24 cellular contexts compared by ENCODE assay signal in genomic region chr20:39630215-39630614, GRCh38.
A peak's percentile ranks its signal among the peaks of the same experiment; 100 is the strongest.
DNase-seq lines count a peak whose midpoint lies in the region; TF ChIP-seq lines count a peak whose summit lies in the region.
"Had no signal": no experiment of that assay in that cellular context is flagged by ENCODE, and none has a peak within 500 bp of the region (broad histone marks: within the 10 kb centered on the region; RNA-seq: fewer than 3 reads in every experiment).

No MANE protein-coding gene starts in this region.

- no peak overlapping the region for H2BK120ac ChIP-seq in mesendoderm (ENCODE audit: low read depth, low read length)

- DNase-seq in DMS 273 treated with DMSO at 0.1 percent for 48 hours (lab: John Stamatoyannopoulos, UW) (peak; percentile 63), NCI-H1417 treated with DMSO at 0.1 percent for 48 hours (lab: John Stamatoyannopoulos, UW) (peak; percentile 58), RPMI7951 (ENCODE audit: low read depth) (peak; percentile 78), fibroblast of villous mesenchyme (ENCODE audit: low read depth) (peak; percentile 4), NAMALWA (ENCODE audit: low spot score) (no peak), mesendoderm (no peak), HEK293T (ENCODE audit: extremely low spot score) (no peak)
- DNase-seq: activated CD4-positive, alpha-beta T cell treated with anti-CD3 and anti-CD28 coated beads for 36 hours; activated CD8-positive, alpha-beta memory T cell treated with anti-CD3 and anti-CD28 coated beads, Interleukin-2, amount 50 U/mL, for 48 hours; activated CD8-positive, alpha-beta T cell treated with anti-CD3 and anti-CD28 coated beads for 36 hours; activated naive CD4-positive, alpha-beta T cell treated with Interleukin-2 at 50 U/mL for 16 hours; C1 segment of cervical spinal cord; central memory CD4-positive, alpha-beta T cell; DMS79 treated with DMSO at 0.1 percent for 48 hours; effector memory CD8-positive, alpha-beta T cell; GDM1; kidney glomerular epithelial cell; NCI-H1048; NCI-H1930; NCI-H345; NK-92 treated with Interleukin-12 subunit alpha and Interleukin-12 subunit beta, amount 100 ng/mL, for 24 hours; stimulated activated CD4-positive, alpha-beta T cell treated with anti-CD3 and anti-CD28 coated beads, Interleukin-4, amount 100 ng/mL, for 1 hour; stomach had no signal

- no peak overlapping the region for H2AK5ac ChIP-seq in mesendoderm (ENCODE audit: low read length)

- H3K27me3 ChIP-seq in mesendoderm (ENCODE audit: insufficient read depth, low read length, poor library complexity): no peaks in the 10 kb centered on the region

- no peak overlapping the region for H3K23ac ChIP-seq in mesendoderm (ENCODE audit: low read length)

- H4K8ac ChIP-seq in mesendoderm (ENCODE audit: low read depth, low read length): no peak overlapping the region

- no peak overlapping the region for H3K4me2 ChIP-seq in mesendoderm (ENCODE audit: low read length)

- H3K56ac ChIP-seq in mesendoderm (ENCODE audit: low read length): no peak overlapping the region

- H3K4me3 ChIP-seq in fibroblast of villous mesenchyme (ENCODE audit: low read depth, low read length): no peak overlapping the region
- H3K4me3 ChIP-seq in mesendoderm (ENCODE audit: low read length): no peak overlapping the region
- H3K4me3 ChIP-seq: lung, stomach had no signal

- no peaks in the 10 kb centered on the region for H3K79me2 ChIP-seq in mesendoderm (ENCODE audit: control insufficient read depth, insufficient read depth, low read length)

- CTCF ChIA-PET in HEK293T (lab: Yijun Ruan, JAX): no interaction called here

- no peak overlapping the region for H3K27ac ChIP-seq in mesendoderm (ENCODE audit: low read depth, low read length)
- H3K27ac ChIP-seq: stomach had no signal

- H3K4me1 ChIP-seq in mesendoderm (ENCODE audit: control insufficient read depth, low read depth, low read length): no peaks in the 10 kb centered on the region
- H3K4me1 ChIP-seq: stomach had no signal

- no peak overlapping the region for H4K5ac ChIP-seq in mesendoderm (ENCODE audit: low read length)

- H3K18ac ChIP-seq in mesendoderm (ENCODE audit: low read length): no peak overlapping the region

- POLR2A ChIA-PET in HEK293T (lab: Yijun Ruan, JAX): no interaction called here

- H3K79me1 ChIP-seq in mesendoderm (ENCODE audit: low read length): no peaks in the 10 kb centered on the region

- no peaks in the 10 kb centered on the region for H3K36me3 ChIP-seq in mesendoderm (ENCODE audit: control insufficient read depth, insufficient read depth, low read length)
- H3K36me3 ChIP-seq: stomach had no signal

- H3K9ac ChIP-seq in mesendoderm (ENCODE audit: low read length): no peak overlapping the region

- H2BK5ac ChIP-seq in mesendoderm (ENCODE audit: low read length): no peak overlapping the region

- WGBS in mesendoderm (ENCODE audit: extremely low coverage, insufficient coverage, low lambda C conversion rate): no CpG with 5 or more reads among the region's 1 CpG

- no peak overlapping the region for H2BK15ac ChIP-seq in mesendoderm (replicated peaks; ENCODE audit: low read depth)

- no peak for TF ChIP-seq CTCF in fibroblast of villous mesenchyme (IDR thresholded peaks at IDR 0.05; ENCODE audit: insufficient read depth, low read depth, low read length)

- H3K4ac ChIP-seq in mesendoderm (ENCODE audit: low read depth, low read length): no peak overlapping the region

TF ChIP-seq in HEK293T, 16 proteins besides CTCF, POLR2A, EP300 and RAD21:
- no peak for TF ChIP-seq LEF1 (IDR thresholded peaks at IDR 0.05; ENCODE audit: borderline replicate concordance)

Comparison
In these comparisons a context has a peak if more than half of its experiments do, and no peak if none do; other contexts are left out.
1. DNase-seq: peak in DMS 273 treated with DMSO at 0.1 percent for 48 hours (single experiment), NCI-H1417 treated with DMSO at 0.1 percent for 48 hours (single experiment), RPMI7951 (single experiment) and fibroblast of villous mesenchyme (single experiment); none in NAMALWA (single experiment), mesendoderm (single experiment) and HEK293T (single experiment).